Comparison of ENCODE assay signal across 17 cellular contexts in the genomic region with DNA sequence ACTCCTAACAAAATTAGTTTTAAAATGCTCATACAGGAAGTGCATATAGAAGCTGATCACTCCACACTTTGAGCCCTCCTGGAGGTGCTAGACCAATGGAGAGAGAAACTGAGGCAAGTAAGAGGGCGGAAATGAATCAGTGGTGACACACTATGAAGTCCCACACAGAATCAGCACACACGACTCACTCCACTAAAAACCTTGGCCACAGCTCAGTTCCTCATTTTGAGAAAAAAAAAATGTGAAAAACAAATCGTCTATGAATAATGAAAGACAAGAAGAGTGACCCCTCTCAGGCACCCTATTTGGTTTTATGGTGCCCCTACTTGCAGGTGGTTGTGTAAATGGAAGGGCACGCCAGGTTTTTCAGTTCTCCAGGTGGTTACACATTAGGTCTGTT.
DNase-seq lines count a peak whose midpoint lies in the region; ATAC-seq and TF ChIP-seq lines count a peak whose summit lies in the region.
"Had no signal": no experiment of that assay in that cellular context is flagged by ENCODE, and none has a peak within 500 bp of the region (broad histone marks: within the 10 kb centered on the region; RNA-seq: fewer than 3 reads in every experiment).

No MANE protein-coding gene starts in this region.

- H3K27ac ChIP-seq in DND-41 (ENCODE audit: low read length) = no peak overlapping the region
- no peak overlapping the region for H3K27ac ChIP-seq in OCI-LY7 (ENCODE audit: low read depth, low read length, poor library complexity, severe bottlenecking)
- no peak overlapping the region for H3K27ac ChIP-seq in endodermal cell (ENCODE audit: low read depth, low read length)
- H3K27ac ChIP-seq: KMS-11 had no signal

- no peak for ATAC-seq in DND-41 (ENCODE audit: insufficient read depth, low read depth)
- ATAC-seq in GM18868 (IDR thresholded peaks at IDR 0.05; ENCODE audit: unreplicated experiment) = peak; percentile 77

- no peak overlapping the region for H3K4me3 ChIP-seq in DND-41 (ENCODE audit: low read depth in 1 of 2, low read length in 2 of 2)
- no peak overlapping the region for H3K4me3 ChIP-seq in OCI-LY7 (ENCODE audit: low read depth, low read length, poor library complexity, severe bottlenecking)
- no peak overlapping the region for H3K4me3 ChIP-seq in endodermal cell (ENCODE audit: low read length)

- H3K9me3 ChIP-seq in DND-41 (ENCODE audit: insufficient read depth, low read length, severe bottlenecking) (peaks cover 12% of the 10 kb centered on the region), OCI-LY7 (ENCODE audit: low read length) (no peaks in the 10 kb centered on the region), endodermal cell (ENCODE audit: control insufficient read depth, low read length) (no peaks in the 10 kb centered on the region)

- in situ Hi-C loops in KBM-7 (cut with MboI; ENCODE audit: low pct_unique_long_range_greater_than_20kb, low sequenced_read_pairs) = no loop called here

- H3K27me3 ChIP-seq in DND-41 (ENCODE audit: insufficient read depth, low read length, poor library complexity) (no peaks in the 10 kb centered on the region), endodermal cell (ENCODE audit: control insufficient read depth, insufficient read depth, low read length, poor library complexity, severe bottlenecking) (no peaks in the 10 kb centered on the region)

- CTCF ChIA-PET in OCI-LY7 (lab: Charles Lee; ENCODE audit: unreplicated experiment) = no interaction called here

- H3K79me2 ChIP-seq in DND-41 (ENCODE audit: insufficient read depth, low read length) (no peaks in the 10 kb centered on the region), OCI-LY7 (ENCODE audit: insufficient read depth, low read depth, low read length) (no peaks in the 10 kb centered on the region)

- no peak overlapping the region for H3K27ac Mint-ChIP-seq in endodermal cell
- H3K27ac Mint-ChIP-seq: CD4-positive, CD25-positive, alpha-beta regulatory T cell; T-helper 2 cell treated with Interferon-gamma antibody and Interleukin-4, amounts not matched to agents 5 μg/mL and 100 μg/mL, for 36 hours had no signal

- H3K36me3 Mint-ChIP-seq in endodermal cell (ENCODE audit: low read depth) = no peaks in the 10 kb centered on the region
- H3K36me3 Mint-ChIP-seq: CD4-positive, CD25-positive, alpha-beta regulatory T cell had no signal

- H4K20me1 ChIP-seq in DND-41 (ENCODE audit: insufficient read depth, low read length) (no peaks in the 10 kb centered on the region), OCI-LY7 (ENCODE audit: insufficient read depth, low read length) (no peaks in the 10 kb centered on the region)

- intact Hi-C loops in OCI-LY7 (cut with micrococcal nuclease; ENCODE audit: unreplicated experiment) = no loop called here

- H3K9me2 ChIP-seq in OCI-LY7 (ENCODE audit: insufficient read depth, low read length) = no peaks in the 10 kb centered on the region

- DNase-seq in DND-41 = no peak
- peak; percentile 21 for DNase-seq in KBM-7
- no peak for DNase-seq in OCI-LY7 (ENCODE audit: low spot score)
- DNase-seq in NCI-H1694 treated with DMSO at 0.1 percent for 48 hours (lab: John Stamatoyannopoulos, UW) = no peak
- DNase-seq in AG20443 (ENCODE audit: low spot score) = no peak
- DNase-seq in endodermal cell = no peak
- no peak for DNase-seq in activated CD4-positive, alpha-beta T cell treated with anti-CD3 and anti-CD28 coated beads, Interleukin-2, amount 50 U/mL, for 1 hour
- DNase-seq: CD4-positive, CD25-positive, alpha-beta regulatory T cell; GF-D8; HCEC 1CT; NCI-H1417 treated with DMSO at 0.1 percent for 48 hours; NCI-H2227 treated with DMSO at 0.1 percent for 48 hours; NCI-H524 treated with DMSO at 0.1 percent for 48 hours; SHP77 treated with DMSO at 0.1 percent for 48 hours had no signal

- no peaks in the 10 kb centered on the region for H3K4me1 Mint-ChIP-seq in endodermal cell
- H3K4me1 Mint-ChIP-seq: CD4-positive, CD25-positive, alpha-beta regulatory T cell had no signal

- no peaks in the 10 kb centered on the region for H3K27me3 Mint-ChIP-seq in endodermal cell (ENCODE audit: insufficient read depth)
- H3K27me3 Mint-ChIP-seq: CD4-positive, CD25-positive, alpha-beta regulatory T cell had no signal

- POLR2A ChIA-PET in OCI-LY7 (lab: Charles Lee) = interaction anchor here (0.5 to 1.5 kb wide), 2 partner anchors 21 to 58 kb away, joined by 6 to 7 read pairs; no protein-coding TSS in a partner anchor

- peaks cover 4% of the 10 kb centered on the region; the same call in 1 of the 2 replicates for H3K4me1 ChIP-seq in DND-41 (ENCODE audit: insufficient read depth, low read length)
- no peaks in the 10 kb centered on the region for H3K4me1 ChIP-seq in OCI-LY7 (ENCODE audit: insufficient read depth, low read length, poor library complexity, severe bottlenecking)
- H3K4me1 ChIP-seq in endodermal cell (ENCODE audit: control insufficient read depth, insufficient read depth, low read length) = no peaks in the 10 kb centered on the region

- H3K9ac ChIP-seq in DND-41 (ENCODE audit: low read depth, low read length) = no peak overlapping the region
- no peak overlapping the region for H3K9ac ChIP-seq in endodermal cell (ENCODE audit: extremely low read depth, low read length, poor library complexity, severe bottlenecking)
- H3K9ac ChIP-seq: KMS-11 had no signal

- H3K9me3 Mint-ChIP-seq in endodermal cell = peaks cover 3% of the 10 kb centered on the region

- TF ChIP-seq CTCF in DND-41 (IDR thresholded peaks at IDR 0.05; ENCODE audit: borderline replicate concordance, extremely low read depth, low read length, poor library complexity, severe bottlenecking) = no peak
- no peak for TF ChIP-seq CTCF in OCI-LY7 (conservative IDR thresholded peaks at IDR 0.05; ENCODE audit: low read length)
- no peak for TF ChIP-seq CTCF in endodermal cell (conservative IDR thresholded peaks at IDR 0.05)

- no peak overlapping the region for H3K4me3 Mint-ChIP-seq in endodermal cell
- H3K4me3 Mint-ChIP-seq: CD4-positive, CD25-positive, alpha-beta regulatory T cell; T-helper 2 cell treated with Interferon-gamma antibody and Interleukin-4, amounts not matched to agents 5 μg/mL and 100 μg/mL, for 36 hours had no signal

- no peak overlapping the region for H3K4me2 ChIP-seq in DND-41 (ENCODE audit: insufficient read depth, low read length)
- H3K4me2 ChIP-seq in OCI-LY7 (ENCODE audit: low read length) = no peak overlapping the region
- H3K4me2 ChIP-seq: KMS-11 had no signal

- no peaks in the 10 kb centered on the region for H3K36me3 ChIP-seq in DND-41 (ENCODE audit: insufficient read depth, low read length)
- no peaks in the 10 kb centered on the region for H3K36me3 ChIP-seq in OCI-LY7 (ENCODE audit: insufficient read depth, low read length)
- H3K36me3 ChIP-seq in endodermal cell (ENCODE audit: control insufficient read depth, insufficient read depth, low read length) = no peaks in the 10 kb centered on the region

- BruUV-seq in OCI-LY7 (replicated peaks; lab: Mats Ljungman, UMichigan) = no TSS peak

- WGBS in endodermal cell (ENCODE audit: insufficient coverage in 1 of 2, insufficient read length in 1 of 2), 2 experiments = 92 to 100% methylated on average over 1 to 4 of the region's 4 CpGs

- peak overlapping the region; percentile 57 for H2AFZ ChIP-seq in DND-41 (ENCODE audit: low read depth, low read length)
- peak overlapping the region; percentile 37 for H2AFZ ChIP-seq in OCI-LY7 (ENCODE audit: low read length)
